Comparison of ENCODE assay signal across 8 cellular contexts in the genomic region with DNA sequence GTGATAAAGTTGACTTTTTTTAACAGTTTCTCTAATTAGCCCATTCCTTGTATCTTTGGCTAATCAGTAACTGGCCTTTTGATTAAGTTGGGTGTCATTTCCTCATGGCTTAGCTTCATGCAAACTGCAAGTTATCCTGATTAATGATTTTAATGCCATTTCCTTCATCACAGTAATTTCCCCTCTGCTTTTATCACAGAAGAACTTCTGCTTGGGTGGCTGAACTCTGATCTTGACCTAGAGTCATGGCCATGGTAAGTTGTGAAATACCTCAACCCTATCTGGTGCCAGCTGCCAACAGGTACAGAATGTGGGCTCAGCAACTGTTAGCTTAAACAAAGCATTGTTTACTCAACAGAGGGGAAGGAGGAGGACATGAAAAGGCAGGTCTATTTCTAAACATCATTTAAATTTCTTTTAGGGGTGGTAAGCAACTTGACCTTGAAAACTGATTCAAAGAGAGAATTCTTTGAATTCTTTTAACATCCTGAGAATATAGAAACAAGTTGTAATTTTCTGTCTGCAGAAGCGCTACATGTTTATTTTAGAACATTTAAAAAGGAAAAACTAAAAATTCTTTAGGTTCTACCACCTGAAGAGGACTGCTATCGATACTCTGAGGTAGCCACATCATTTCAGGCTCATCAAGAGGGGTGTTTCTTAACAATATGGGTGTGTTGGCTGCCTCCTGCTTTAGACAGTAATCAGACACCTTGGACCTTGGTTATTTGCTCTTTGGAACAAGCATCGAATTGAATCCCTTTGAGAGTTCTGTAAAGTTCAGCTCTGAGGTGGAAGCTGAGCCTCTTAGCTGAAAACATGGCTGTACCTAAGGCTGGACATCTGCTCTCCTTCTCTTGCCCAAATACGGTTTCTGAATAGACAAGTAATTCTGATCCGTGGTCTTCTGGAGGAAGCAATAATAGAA. TPM values are rescaled to one million over a fixed set of nuclear protein-coding genes. Genes with fewer than 3 reads are reported as not detected.
A peak's percentile ranks its signal among the peaks of the same experiment; 100 is the strongest.
DNase-seq lines count a peak whose midpoint lies in the region; ATAC-seq and TF ChIP-seq lines count a peak whose summit lies in the region.

No MANE protein-coding gene starts in this region.

- intact Hi-C loops in activated B cell treated with CpG ODN at 0.5 μM for 24 hours (cut with micrococcal nuclease): no loop called here
- intact Hi-C loops in activated T-helper 2 cell treated with anti-CD3 and anti-CD28 coated beads, Interferon-gamma antibody, Interleukin-2, Interleukin-4, amounts not matched to agents 10 μg/mL and 5 μg/mL and 100 μg/mL, durations not matched to agents 14 hours and 24 hours and 36 hours (cut with micrococcal nuclease): no loop called here

- TF ChIP-seq CTCF in activated B cell treated with CpG ODN at 0.5 μM for 24 hours (IDR thresholded peaks at IDR 0.05) (no peak), nephron (IDR thresholded peaks at IDR 0.05; ENCODE audit: unreplicated experiment in 3 of 3) (no peak)

- H3K36me3 Mint-ChIP-seq in IgD-negative memory B cell (peaks cover 3% of the 10 kb centered on the region), activated B cell treated with CpG ODN at 0.5 μM for 24 hours (ENCODE audit: low read depth) (peaks cover 4% of the 10 kb centered on the region), nephron (ENCODE audit: low read depth) (peaks cover 11% of the 10 kb centered on the region)
- H3K36me3 Mint-ChIP-seq in activated T-helper 2 cell treated with anti-CD3 and anti-CD28 coated beads, Interferon-gamma antibody, Interleukin-2, Interleukin-4, amounts not matched to agents 10 μg/mL and 5 μg/mL and 100 μg/mL, durations not matched to agents 14 hours and 24 hours and 36 hours (ENCODE audit: low read depth): peaks cover 30% of the 10 kb centered on the region

- POLR2A ChIA-PET in activated B cell treated with CpG ODN at 0.5 μM for 24 hours (lab: Charles Lee): interaction anchor here (0.6 to 1.2 kb wide), 3 partner anchors 19 to 50 kb away, joined by 3 to 6 read pairs (median 3); a partner anchor contains a TSS

- ATAC-seq in GM19025 (IDR thresholded peaks at IDR 0.05; ENCODE audit: low read depth, unreplicated experiment) (peak; percentile 83), activated B cell treated with CpG ODN at 0.5 μM for 24 hours (ENCODE audit: low read depth) (peak; percentile 18), HG03565 (IDR thresholded peaks at IDR 0.05; ENCODE audit: unreplicated experiment) (no peak)

- H3K27me3 Mint-ChIP-seq in IgD-negative memory B cell (peaks cover 2% of the 10 kb centered on the region), activated B cell treated with CpG ODN at 0.5 μM for 24 hours (no peaks in the 10 kb centered on the region), nephron (ENCODE audit: low read depth) (no peaks in the 10 kb centered on the region)
- no peaks in the 10 kb centered on the region for H3K27me3 Mint-ChIP-seq in activated T-helper 2 cell treated with anti-CD3 and anti-CD28 coated beads, Interferon-gamma antibody, Interleukin-2, Interleukin-4, amounts not matched to agents 10 μg/mL and 5 μg/mL and 100 μg/mL, durations not matched to agents 14 hours and 24 hours and 36 hours (ENCODE audit: low read depth)

- CTCF ChIA-PET in activated B cell treated with CpG ODN at 0.5 μM for 24 hours (lab: Charles Lee): interaction anchor here (0.6 to 1.2 kb wide), 2 partner anchors 11 to 13 kb away, joined by 3 read pairs; no protein-coding TSS in a partner anchor

- no peaks in the 10 kb centered on the region for H3K9me3 Mint-ChIP-seq in IgD-negative memory B cell
- H3K9me3 Mint-ChIP-seq in activated B cell treated with CpG ODN at 0.5 μM for 24 hours: no peaks in the 10 kb centered on the region
- peaks cover 8% of the 10 kb centered on the region for H3K9me3 Mint-ChIP-seq in nephron
- H3K9me3 Mint-ChIP-seq in activated T-helper 2 cell treated with anti-CD3 and anti-CD28 coated beads, Interferon-gamma antibody, Interleukin-2, Interleukin-4, amounts not matched to agents 10 μg/mL and 5 μg/mL and 100 μg/mL, durations not matched to agents 14 hours and 24 hours and 36 hours: peaks cover 5% of the 10 kb centered on the region

- peaks cover 3 to 26% (median 10%) of the 10 kb centered on the region in 3 donors for H3K4me1 Mint-ChIP-seq in IgD-negative memory B cell
- H3K4me1 Mint-ChIP-seq in activated B cell treated with CpG ODN at 0.5 μM for 24 hours: peaks cover 41% of the 10 kb centered on the region
- H3K4me1 Mint-ChIP-seq in nephron: peaks cover 43% of the 10 kb centered on the region
- peaks cover 16% of the 10 kb centered on the region for H3K4me1 Mint-ChIP-seq in activated T-helper 2 cell treated with anti-CD3 and anti-CD28 coated beads, Interferon-gamma antibody, Interleukin-2, Interleukin-4, amounts not matched to agents 10 μg/mL and 5 μg/mL and 100 μg/mL, durations not matched to agents 14 hours and 24 hours and 36 hours (ENCODE audit: low read depth)

- no peak overlapping the region for H3K4me3 Mint-ChIP-seq in IgD-negative memory B cell
- no peak overlapping the region for H3K4me3 Mint-ChIP-seq in activated B cell treated with CpG ODN at 0.5 μM for 24 hours
- H3K4me3 Mint-ChIP-seq in nephron: peak overlapping the region in 1 of 3 experiments; percentile 8
- no peak overlapping the region for H3K4me3 Mint-ChIP-seq in activated T-helper 2 cell treated with anti-CD3 and anti-CD28 coated beads, Interferon-gamma antibody, Interleukin-2, Interleukin-4, amounts not matched to agents 10 μg/mL and 5 μg/mL and 100 μg/mL, durations not matched to agents 14 hours and 24 hours and 36 hours (ENCODE audit: low read depth)

- peak overlapping the region in 2 of 3 donors; percentile 23 to 60 for H3K27ac Mint-ChIP-seq in IgD-negative memory B cell
- H3K27ac Mint-ChIP-seq in activated B cell treated with CpG ODN at 0.5 μM for 24 hours: peak overlapping the region; percentile 71
- peak overlapping the region; percentile 79 to 93 (median 89) for H3K27ac Mint-ChIP-seq in nephron
- no peak overlapping the region for H3K27ac Mint-ChIP-seq in activated T-helper 2 cell treated with anti-CD3 and anti-CD28 coated beads, Interferon-gamma antibody, Interleukin-2, Interleukin-4, amounts not matched to agents 10 μg/mL and 5 μg/mL and 100 μg/mL, durations not matched to agents 14 hours and 24 hours and 36 hours

- DNase-seq in activated B cell treated with CpG ODN at 0.5 μM for 24 hours: no peak
- DNase-seq in OCI-M2 (lab: John Stamatoyannopoulos, UW; ENCODE audit: unreplicated experiment): no peak
- no peak for DNase-seq in COLO829 (ENCODE audit: low spot score)
- DNase-seq in activated T-helper 2 cell treated with anti-CD3 and anti-CD28 coated beads, Interferon-gamma antibody, Interleukin-2, Interleukin-4, amounts not matched to agents 10 μg/mL and 5 μg/mL and 100 μg/mL, durations not matched to agents 14 hours and 24 hours and 36 hours (ENCODE audit: low spot score): no peak

RNA-seq across cellular contexts. Expression of a gene that starts 39.7 kb away (rescaled TPM):
- 121 TPM for polyA plus RNA-seq in IgD-negative memory B cell
- total RNA-seq in activated B cell treated with CpG ODN at 0.5 μM for 24 hours: 32.0 and 35.4 TPM in 2 replicates
- total RNA-seq in activated T-helper 2 cell treated with anti-CD3 and anti-CD28 coated beads, Interferon-gamma antibody, Interleukin-2, Interleukin-4, amounts not matched to agents 10 μg/mL and 5 μg/mL and 100 μg/mL, durations not matched to agents 14 hours and 24 hours and 36 hours: 45.6 and 52.9 TPM in 2 replicates

RNA-seq across cellular contexts. Expression of a gene that starts 47.9 kb away (rescaled TPM):
- 25.7 TPM for polyA plus RNA-seq in IgD-negative memory B cell
- total RNA-seq in activated B cell treated with CpG ODN at 0.5 μM for 24 hours: 8.0 and 13.0 TPM in 2 replicates
- 29.2 and 29.3 TPM in 2 replicates for total RNA-seq in activated T-helper 2 cell treated with anti-CD3 and anti-CD28 coated beads, Interferon-gamma antibody, Interleukin-2, Interleukin-4, amounts not matched to agents 10 μg/mL and 5 μg/mL and 100 μg/mL, durations not matched to agents 14 hours and 24 hours and 36 hours
